ENCODE assay signal across 13 cellular contexts in the genomic region with DNA sequence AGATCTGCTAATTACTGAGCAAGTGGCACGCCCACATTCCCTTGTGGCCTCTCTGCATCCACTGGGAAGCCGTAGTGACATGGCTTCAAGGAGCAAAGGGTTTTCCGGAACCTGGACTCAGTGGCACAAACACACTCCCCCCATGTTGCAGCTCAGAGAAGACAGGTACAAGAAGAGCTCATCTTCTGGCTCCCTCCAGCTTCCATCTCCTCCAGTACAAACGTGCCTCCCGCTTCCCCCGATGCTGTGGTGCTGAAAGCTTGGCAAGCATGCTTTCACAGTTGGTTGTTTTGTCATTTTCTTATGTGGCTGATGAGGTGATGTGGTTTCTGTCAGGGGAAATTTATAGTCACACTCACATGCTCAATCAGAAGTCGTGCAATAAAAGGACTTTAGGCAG.
"Had no signal": no experiment of that assay in that cellular context is flagged by ENCODE, and none has a peak within 500 bp of the region (broad histone marks: within the 10 kb centered on the region; RNA-seq: fewer than 3 reads in every experiment).

No MANE protein-coding gene starts in this region.

- DNase-seq: activated CD4-positive, alpha-beta memory T cell treated with anti-CD3 and anti-CD28 coated beads, Interleukin-2, amount 10 ng/mL, durations not matched to agents 7 days and 5 days; activated gamma-delta T cell; activated naive CD8-positive, alpha-beta T cell treated with anti-CD3 and anti-CD28 coated beads, Interleukin-2, amount 10 ng/mL, durations not matched to agents 7 days and 5 days; activated T-cell treated with anti-CD3 and anti-CD28 coated beads, Interleukin-2, amount 50 U/mL, for 48 hours; dermis blood vessel endothelial cell; hippocampal formation; left ventricle myocardium superior; mesenchymal stem cell; retina; trophoblast cell had no signal

- H3K27me3 ChIP-seq: breast epithelium had no signal

- H3K9me3 ChIP-seq: breast epithelium had no signal

- H3K4me3 ChIP-seq: breast epithelium, skin epidermis had no signal

- H3K36me3 ChIP-seq: breast epithelium had no signal

- H3K4me1 ChIP-seq: breast epithelium had no signal

- ATAC-seq: left ventricle myocardium superior had no signal

- H3K27ac ChIP-seq: breast epithelium, skin epidermis, VCaP had no signal
